ENCODE assay signal across 35 cellular contexts in genomic region chr6:79089552-79090404, GRCh38.
"Had no signal": no experiment of that assay in that cellular context is flagged by ENCODE, and none has a peak within 500 bp of the region (broad histone marks: within the 10 kb centered on the region; RNA-seq: fewer than 3 reads in every experiment).

No MANE protein-coding gene starts in this region.

- H3K9me3 Mint-ChIP-seq: activated CD4-positive, alpha-beta T cell treated with anti-CD3 and anti-CD28 coated beads, Interleukin-2, amount 10 ng/mL, durations not matched to agents 7 days and 5 days; activated CD8-positive, alpha-beta T cell treated with anti-CD3 and anti-CD28 coated beads for 36 hours; activated naive CD4-positive, alpha-beta T cell treated with anti-CD3 and anti-CD28 coated beads, Interleukin-2, amount 10 ng/mL, durations not matched to agents 7 days and 5 days; activated naive CD4-positive, alpha-beta T cell treated with anti-CD3 and anti-CD28 coated beads, Interleukin-2, amount 50 U/mL, for 24 hours; activated naive CD8-positive, alpha-beta T cell treated with anti-CD3 and anti-CD28 coated beads, Interleukin-2, amount 10 ng/mL, durations not matched to agents 7 days and 5 days; activated naive CD8-positive, alpha-beta T cell treated with anti-CD3 and anti-CD28 coated beads, Interleukin-2, amount 50 U/mL, for 24 hours; activated T-cell treated with anti-CD3 and anti-CD28 coated beads, Interleukin-2, amount 50 U/mL, for 24 hours; activated T-helper 2 cell treated with anti-CD3 and anti-CD28 coated beads, Interferon-gamma antibody, Interleukin-2, Interleukin-4, amounts not matched to agents 10 μg/mL and 5 μg/mL and 100 μg/mL, durations not matched to agents 14 hours and 24 hours and 36 hours; brain; central memory CD8-positive, alpha-beta T cell; T-helper 2 cell treated with Interferon-gamma antibody and Interleukin-4, amounts not matched to agents 5 μg/mL and 100 μg/mL, for 36 hours had no signal

- H3K27ac Mint-ChIP-seq: activated CD4-positive, alpha-beta T cell treated with anti-CD3 and anti-CD28 coated beads for 36 hours; activated CD4-positive, alpha-beta T cell treated with anti-CD3 and anti-CD28 coated beads, Interleukin-2, amount 10 ng/mL, durations not matched to agents 7 days and 5 days; activated CD8-positive, alpha-beta T cell treated with anti-CD3 and anti-CD28 coated beads for 36 hours; activated naive CD4-positive, alpha-beta T cell treated with anti-CD3 and anti-CD28 coated beads, Interleukin-2, amount 10 ng/mL, durations not matched to agents 7 days and 5 days; activated naive CD4-positive, alpha-beta T cell treated with anti-CD3 and anti-CD28 coated beads, Interleukin-2, amount 50 U/mL, for 24 hours; activated naive CD8-positive, alpha-beta T cell; activated naive CD8-positive, alpha-beta T cell treated with anti-CD3 and anti-CD28 coated beads, Interleukin-2, amount 10 ng/mL, durations not matched to agents 7 days and 5 days; activated naive CD8-positive, alpha-beta T cell treated with anti-CD3 and anti-CD28 coated beads, Interleukin-2, amount 50 U/mL, for 24 hours; activated T-cell treated with anti-CD3 and anti-CD28 coated beads, Interleukin-2, amount 50 U/mL, for 24 hours; activated T-helper 2 cell treated with anti-CD3 and anti-CD28 coated beads, Interferon-gamma antibody, Interleukin-2, Interleukin-4, amounts not matched to agents 10 μg/mL and 5 μg/mL and 100 μg/mL, durations not matched to agents 14 hours and 24 hours and 36 hours; brain; T-helper 2 cell treated with Interferon-gamma antibody and Interleukin-4, amounts not matched to agents 5 μg/mL and 100 μg/mL, for 36 hours had no signal

- H3K4me1 ChIP-seq: ascending aorta, colonic mucosa had no signal

- H3K9me3 ChIP-seq: ascending aorta, colonic mucosa had no signal

- H3K4me1 Mint-ChIP-seq: activated CD4-positive, alpha-beta T cell treated with anti-CD3 and anti-CD28 coated beads for 36 hours; activated CD4-positive, alpha-beta T cell treated with anti-CD3 and anti-CD28 coated beads, Interleukin-2, amount 10 ng/mL, durations not matched to agents 7 days and 5 days; activated naive CD4-positive, alpha-beta T cell treated with anti-CD3 and anti-CD28 coated beads, Interleukin-2, amount 10 ng/mL, durations not matched to agents 7 days and 5 days; activated naive CD4-positive, alpha-beta T cell treated with anti-CD3 and anti-CD28 coated beads, Interleukin-2, amount 50 U/mL, for 24 hours; activated naive CD8-positive, alpha-beta T cell treated with anti-CD3 and anti-CD28 coated beads, Interleukin-2, amount 10 ng/mL, durations not matched to agents 7 days and 5 days; activated naive CD8-positive, alpha-beta T cell treated with anti-CD3 and anti-CD28 coated beads, Interleukin-2, amount 50 U/mL, for 24 hours; brain; central memory CD8-positive, alpha-beta T cell had no signal

- ATAC-seq: activated CD4-positive, alpha-beta T cell treated with anti-CD3 and anti-CD28 coated beads for 36 hours; activated CD4-positive, CD25-positive, alpha-beta regulatory T cell treated with anti-CD3 and anti-CD28 coated beads, Interleukin-2, amount 50 U/mL, for 24 hours; activated CD8-positive, alpha-beta T cell treated with anti-CD3 and anti-CD28 coated beads for 36 hours; activated naive CD8-positive, alpha-beta T cell treated with anti-CD3 and anti-CD28 coated beads, Interleukin-2, amount 50 U/mL, for 24 hours had no signal

- DNase-seq: activated CD4-positive, alpha-beta T cell treated with anti-CD3 and anti-CD28 coated beads for 1 hour; activated CD4-positive, alpha-beta T cell treated with anti-CD3 and anti-CD28 coated beads for 36 hours; activated CD4-positive, alpha-beta T cell treated with anti-CD3 and anti-CD28 coated beads for 48 hours; activated CD4-positive, alpha-beta T cell treated with anti-CD3 and anti-CD28 coated beads, Interleukin-2, amount 10 ng/mL, durations not matched to agents 7 days and 5 days; activated CD4-positive, alpha-beta T cell treated with anti-CD3 and anti-CD28 coated beads, Interleukin-2, amount 50 U/mL, for 48 hours; activated CD4-positive, CD25-positive, alpha-beta regulatory T cell; activated CD8-positive, alpha-beta memory T cell treated with anti-CD3 and anti-CD28 coated beads, Interleukin-2, amount 50 U/mL, for 48 hours; activated CD8-positive, alpha-beta T cell treated with anti-CD3 and anti-CD28 coated beads for 36 hours; activated effector memory CD4-positive, alpha-beta T cell treated with Interleukin-2 at 50 U/mL for 16 hours; activated gamma-delta T cell; activated naive CD4-positive, alpha-beta T cell treated with anti-CD3 and anti-CD28 coated beads, Interleukin-2, amount 10 ng/mL, durations not matched to agents 7 days and 5 days; activated naive CD4-positive, alpha-beta T cell treated with Interleukin-2 at 50 U/mL for 16 hours; activated naive CD8-positive, alpha-beta T cell treated with anti-CD3 and anti-CD28 coated beads, Interleukin-2, amount 10 ng/mL, durations not matched to agents 7 days and 5 days; activated naive CD8-positive, alpha-beta T cell treated with anti-CD3 and anti-CD28 coated beads, Interleukin-2, amount 50 U/mL, for 24 hours; activated T-cell treated with anti-CD3 and anti-CD28 coated beads, Interleukin-2, amount 50 U/mL, for 24 hours; activated T-cell treated with anti-CD3 and anti-CD28 coated beads, Interleukin-2, amount 50 U/mL, for 48 hours; amygdala; anterior cingulate cortex; caudate nucleus; cerebellar nuclear complex; colonic mucosa; T-helper 2 cell; T-helper 9 cell had no signal

- H3K27me3 ChIP-seq: ascending aorta, colonic mucosa had no signal

- H3K4me3 Mint-ChIP-seq: activated CD4-positive, alpha-beta T cell treated with anti-CD3 and anti-CD28 coated beads for 36 hours; activated CD4-positive, alpha-beta T cell treated with anti-CD3 and anti-CD28 coated beads, Interleukin-2, amount 10 ng/mL, durations not matched to agents 7 days and 5 days; activated CD8-positive, alpha-beta T cell treated with anti-CD3 and anti-CD28 coated beads for 36 hours; activated naive CD4-positive, alpha-beta T cell treated with anti-CD3 and anti-CD28 coated beads, Interleukin-2, amount 10 ng/mL, durations not matched to agents 7 days and 5 days; activated naive CD4-positive, alpha-beta T cell treated with anti-CD3 and anti-CD28 coated beads, Interleukin-2, amount 50 U/mL, for 24 hours; activated naive CD8-positive, alpha-beta T cell; activated naive CD8-positive, alpha-beta T cell treated with anti-CD3 and anti-CD28 coated beads, Interleukin-2, amount 10 ng/mL, durations not matched to agents 7 days and 5 days; activated naive CD8-positive, alpha-beta T cell treated with anti-CD3 and anti-CD28 coated beads, Interleukin-2, amount 50 U/mL, for 24 hours; activated T-cell treated with anti-CD3 and anti-CD28 coated beads, Interleukin-2, amount 50 U/mL, for 24 hours; brain; central memory CD8-positive, alpha-beta T cell; T-helper 2 cell treated with Interferon-gamma antibody and Interleukin-4, amounts not matched to agents 5 μg/mL and 100 μg/mL, for 36 hours had no signal

- H3K4me3 ChIP-seq: ascending aorta, cardiac muscle cell, colonic mucosa had no signal

- H3K36me3 ChIP-seq: ascending aorta, cardiac muscle cell, colonic mucosa had no signal

- H3K36me3 Mint-ChIP-seq: activated naive CD4-positive, alpha-beta T cell treated with anti-CD3 and anti-CD28 coated beads, Interleukin-2, amount 10 ng/mL, durations not matched to agents 7 days and 5 days; activated naive CD4-positive, alpha-beta T cell treated with anti-CD3 and anti-CD28 coated beads, Interleukin-2, amount 50 U/mL, for 24 hours; activated naive CD8-positive, alpha-beta T cell; activated naive CD8-positive, alpha-beta T cell treated with anti-CD3 and anti-CD28 coated beads, Interleukin-2, amount 10 ng/mL, durations not matched to agents 7 days and 5 days; brain had no signal

- H3K27ac ChIP-seq: ascending aorta, cardiac muscle cell, colonic mucosa, VCaP had no signal

- FAIRE-seq: bronchial epithelial cell, TTC549 had no signal
